8 cellular contexts compared by ENCODE assay signal in the genomic region with DNA sequence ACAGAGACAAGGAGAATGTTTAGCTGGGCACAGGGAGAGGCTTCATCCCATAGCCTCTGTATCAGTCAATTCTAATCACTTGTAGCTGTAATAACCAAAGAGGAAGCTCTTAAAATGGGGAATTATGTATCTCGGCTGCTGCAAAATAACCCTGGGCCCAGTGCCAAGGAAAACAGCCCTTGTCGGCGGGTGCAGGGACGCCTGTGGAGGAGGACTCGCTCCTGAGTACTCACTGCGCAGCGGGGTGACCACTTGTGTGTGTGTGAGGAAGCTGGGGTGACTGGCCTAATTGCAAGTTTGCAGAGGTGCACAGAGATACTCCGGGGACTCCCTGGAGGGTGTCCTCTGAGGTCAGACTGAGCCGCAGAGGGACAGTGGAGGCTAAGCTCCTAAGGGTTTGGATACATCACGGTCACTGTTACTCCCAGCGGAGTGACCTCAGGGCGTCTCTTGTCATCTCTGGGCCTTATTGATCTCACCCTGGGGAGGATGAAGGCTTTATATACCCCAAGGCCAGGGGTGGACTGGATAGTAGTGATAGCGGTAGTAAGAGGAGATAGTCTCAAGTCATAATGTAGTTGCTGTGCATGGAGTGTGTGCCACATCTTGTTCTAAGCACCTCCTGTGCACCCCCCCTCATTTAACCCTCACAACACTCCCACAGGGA. TPM values are rescaled to one million over a fixed set of nuclear protein-coding genes. Genes with fewer than 3 reads are reported as not detected.
DNase-seq lines count a peak whose midpoint lies in the region; TF ChIP-seq lines count a peak whose summit lies in the region.

No MANE protein-coding gene starts in this region.

- no peaks in the 10 kb centered on the region for H3K36me3 ChIP-seq in mesendoderm (ENCODE audit: control insufficient read depth, insufficient read depth, low read length)

- H4K8ac ChIP-seq in mesendoderm (ENCODE audit: low read depth, low read length): no peak overlapping the region

- DNase-seq in HFFc6: peak; percentile 25
- DNase-seq in NCI-H748 (lab: John Stamatoyannopoulos, UW; ENCODE audit: unreplicated experiment): peak; percentile 90
- DNase-seq in dermis blood vessel endothelial cell: peak; percentile 86
- DNase-seq in posterior vena cava (ENCODE audit: low spot score): peak; percentile 90
- no peak for DNase-seq in mesendoderm
- DNase-seq in effector CD8-positive, alpha-beta T cell (lab: John Stamatoyannopoulos, UW): no peak
- DNase-seq in NCI-H82 (lab: John Stamatoyannopoulos, UW): no peak
- no peak for DNase-seq in activated T-helper 1 cell treated with anti-CD3 and anti-CD28 coated beads, Interleukin-12 subunit alpha, Interleukin-12 subunit beta, Interleukin-2, Interleukin-4 antibody, amounts not matched to agents 30 ng/mL and 10 ng/mL and 1 ng/mL, durations not matched to agents 14 hours and 24 hours and 36 hours (ENCODE audit: low spot score)

- H3K4me1 ChIP-seq in mesendoderm (ENCODE audit: control insufficient read depth, low read depth, low read length): peaks cover 6% of the 10 kb centered on the region

- peaks cover 35% of the 10 kb centered on the region for H3K79me2 ChIP-seq in mesendoderm (ENCODE audit: control insufficient read depth, insufficient read depth, low read length)

- WGBS in mesendoderm (ENCODE audit: extremely low coverage, insufficient coverage, low lambda C conversion rate): no CpG with 5 or more reads among the region's 13 CpGs

- no peak overlapping the region for H3K27ac ChIP-seq in mesendoderm (ENCODE audit: low read depth, low read length)

- H3K27me3 ChIP-seq in mesendoderm (ENCODE audit: insufficient read depth, low read length, poor library complexity): no peaks in the 10 kb centered on the region

- peaks cover 7% of the 10 kb centered on the region for H3K36me3 Mint-ChIP-seq in HFFc6 (ENCODE audit: low read depth)
- H3K36me3 Mint-ChIP-seq in activated T-helper 1 cell treated with anti-CD3 and anti-CD28 coated beads, Interleukin-12 subunit alpha, Interleukin-12 subunit beta, Interleukin-2, Interleukin-4 antibody, amounts not matched to agents 30 ng/mL and 10 ng/mL and 1 ng/mL, durations not matched to agents 14 hours and 24 hours and 36 hours (ENCODE audit: low read depth): peaks cover 8% of the 10 kb centered on the region

- H3K4ac ChIP-seq in mesendoderm (ENCODE audit: low read depth, low read length): no peak overlapping the region

- no peak for TF ChIP-seq CTCF in HFFc6 (IDR thresholded peaks at IDR 0.05)

- no peak overlapping the region for H3K9ac ChIP-seq in mesendoderm (ENCODE audit: low read length)

- no peak overlapping the region for H2BK120ac ChIP-seq in mesendoderm (ENCODE audit: low read depth, low read length)

- no peaks in the 10 kb centered on the region for H3K9me3 Mint-ChIP-seq in HFFc6
- no peaks in the 10 kb centered on the region for H3K9me3 Mint-ChIP-seq in activated T-helper 1 cell treated with anti-CD3 and anti-CD28 coated beads, Interleukin-12 subunit alpha, Interleukin-12 subunit beta, Interleukin-2, Interleukin-4 antibody, amounts not matched to agents 30 ng/mL and 10 ng/mL and 1 ng/mL, durations not matched to agents 14 hours and 24 hours and 36 hours

- 0 out of 2 replicates have a peak overlapping the region, but pooled peaks have one; percentile 2 for H3K4me3 Mint-ChIP-seq in HFFc6
- H3K4me3 Mint-ChIP-seq in activated T-helper 1 cell treated with anti-CD3 and anti-CD28 coated beads, Interleukin-12 subunit alpha, Interleukin-12 subunit beta, Interleukin-2, Interleukin-4 antibody, amounts not matched to agents 30 ng/mL and 10 ng/mL and 1 ng/mL, durations not matched to agents 14 hours and 24 hours and 36 hours: no peak overlapping the region

- peaks cover 50% of the 10 kb centered on the region for H3K4me1 Mint-ChIP-seq in HFFc6 (ENCODE audit: low read depth)
- H3K4me1 Mint-ChIP-seq in activated T-helper 1 cell treated with anti-CD3 and anti-CD28 coated beads, Interleukin-12 subunit alpha, Interleukin-12 subunit beta, Interleukin-2, Interleukin-4 antibody, amounts not matched to agents 30 ng/mL and 10 ng/mL and 1 ng/mL, durations not matched to agents 14 hours and 24 hours and 36 hours (ENCODE audit: low read depth): peaks cover 14% of the 10 kb centered on the region

- H4K5ac ChIP-seq in mesendoderm (ENCODE audit: low read length): no peak overlapping the region

- no peak overlapping the region for H2BK15ac ChIP-seq in mesendoderm (replicated peaks; ENCODE audit: low read depth)

- peak overlapping the region; percentile 59; the same call in 1 of the 2 replicates for H3K27ac Mint-ChIP-seq in HFFc6
- no peak overlapping the region for H3K27ac Mint-ChIP-seq in activated T-helper 1 cell treated with anti-CD3 and anti-CD28 coated beads, Interleukin-12 subunit alpha, Interleukin-12 subunit beta, Interleukin-2, Interleukin-4 antibody, amounts not matched to agents 30 ng/mL and 10 ng/mL and 1 ng/mL, durations not matched to agents 14 hours and 24 hours and 36 hours

- no peak overlapping the region for H3K4me2 ChIP-seq in mesendoderm (ENCODE audit: low read length)

- H2BK5ac ChIP-seq in mesendoderm (ENCODE audit: low read length): no peak overlapping the region

- H3K18ac ChIP-seq in mesendoderm (ENCODE audit: low read length): no peak overlapping the region

- no peak overlapping the region for H3K23ac ChIP-seq in mesendoderm (ENCODE audit: low read length)

- H3K79me1 ChIP-seq in mesendoderm (ENCODE audit: low read length): peaks cover 43% of the 10 kb centered on the region

- no peak overlapping the region for H2AK5ac ChIP-seq in mesendoderm (ENCODE audit: low read length)

- intact Hi-C loops in posterior vena cava (cut with DNase I): no loop called here
- intact Hi-C loops in activated T-helper 1 cell treated with anti-CD3 and anti-CD28 coated beads, Interleukin-12 subunit alpha, Interleukin-12 subunit beta, Interleukin-2, Interleukin-4 antibody, amounts not matched to agents 30 ng/mL and 10 ng/mL and 1 ng/mL, durations not matched to agents 14 hours and 24 hours and 36 hours (cut with micrococcal nuclease): loop anchor here (10.0 kb wide), 1 partner anchor 505 kb away; a partner anchor contains a TSS

- no peak overlapping the region for H3K4me3 ChIP-seq in mesendoderm (ENCODE audit: low read length)

- no peak overlapping the region for H3K56ac ChIP-seq in mesendoderm (ENCODE audit: low read length)

- peaks cover 1% of the 10 kb centered on the region for H3K27me3 Mint-ChIP-seq in HFFc6 (ENCODE audit: insufficient read depth)
- H3K27me3 Mint-ChIP-seq in activated T-helper 1 cell treated with anti-CD3 and anti-CD28 coated beads, Interleukin-12 subunit alpha, Interleukin-12 subunit beta, Interleukin-2, Interleukin-4 antibody, amounts not matched to agents 30 ng/mL and 10 ng/mL and 1 ng/mL, durations not matched to agents 14 hours and 24 hours and 36 hours (ENCODE audit: insufficient read depth): no peaks in the 10 kb centered on the region

RNA-seq across cellular contexts. Expression of a gene that starts 37.2 kb away (rescaled TPM):
- 10 to 100 TPM; 22.5 to 33.0 (median 28.6) TPM for total RNA-seq in HFFc6 (2021; fragmentation: NEBNext Ultra II Directional; extraction: Animal tissue kit (Norgen Biotek cat#: 25700))
- total RNA-seq in dermis blood vessel endothelial cell (10.9 and 28.6 TPM in 2 replicates), posterior vena cava (10 to 100 TPM; 13.3 to 23.6 TPM)
- 50.8 TPM for polyA plus RNA-seq in mesendoderm (2013, experiment 1 of 2)
- polyA plus RNA-seq in mesendoderm (2013, experiment 2 of 2): 51.5 TPM
- total RNA-seq in activated T-helper 1 cell treated with anti-CD3 and anti-CD28 coated beads, Interleukin-12 subunit alpha, Interleukin-12 subunit beta, Interleukin-2, Interleukin-4 antibody, amounts not matched to agents 30 ng/mL and 10 ng/mL and 1 ng/mL, durations not matched to agents 14 hours and 24 hours and 36 hours: 45.4 and 51.2 TPM in 2 replicates

Comparison
In these comparisons a context has a peak if more than half of its experiments do, and no peak if none do; other contexts are left out.
1. DNase-seq: peak in HFFc6 (single experiment), NCI-H748 (single experiment), dermis blood vessel endothelial cell (single experiment) and posterior vena cava (single experiment); none in mesendoderm (single experiment), effector CD8-positive, alpha-beta T cell (single experiment), NCI-H82 (single experiment) and activated T-helper 1 cell treated with anti-CD3 and anti-CD28 coated beads, Interleukin-12 subunit alpha, Interleukin-12 subunit beta, Interleukin-2, Interleukin-4 antibody, amounts not matched to agents 30 ng/mL and 10 ng/mL and 1 ng/mL, durations not matched to agents 14 hours and 24 hours and 36 hours (single experiment).